In genomic region chr5:131104169-131104775, GRCh38 we compare ENCODE assay signal across 21 cellular contexts.
DNase-seq lines count a peak whose midpoint lies in the region; ATAC-seq lines count a peak whose summit lies in the region.
"Had no signal": no experiment of that assay in that cellular context is flagged by ENCODE, and none has a peak within 500 bp of the region (broad histone marks: within the 10 kb centered on the region; RNA-seq: fewer than 3 reads in every experiment).

No MANE protein-coding gene starts in this region.

- peaks cover 17% of the 10 kb centered on the region for H3K4me1 Mint-ChIP-seq in activated naive CD4-positive, alpha-beta T cell treated with anti-CD3 and anti-CD28 coated beads, Interleukin-2, amount 50 U/mL, for 24 hours
- peaks cover 13% of the 10 kb centered on the region for H3K4me1 Mint-ChIP-seq in activated naive CD4-positive, alpha-beta T cell treated with anti-CD3 and anti-CD28 coated beads for 36 hours (ENCODE audit: low read depth)
- H3K4me1 Mint-ChIP-seq in activated naive CD8-positive, alpha-beta T cell treated with anti-CD3 and anti-CD28 coated beads, Interleukin-2, amount 50 U/mL, for 24 hours, result peaks cover 9% of the 10 kb centered on the region
- H3K4me1 Mint-ChIP-seq in stimulated activated effector memory CD8-positive, alpha-beta T cell treated with anti-CD3 and anti-CD28 coated beads, Interleukin-12 subunit alpha, Interleukin-12 subunit beta, amount 100 ng/mL, for 72 hours, result peaks cover 7% of the 10 kb centered on the region

- DNase-seq in activated naive CD4-positive, alpha-beta T cell treated with anti-CD3 and anti-CD28 coated beads for 36 hours, result no peak
- DNase-seq in NOMO-1 treated with dmso at 0.1 percent for 144 hours (lab: John Stamatoyannopoulos, UW; ENCODE audit: unreplicated experiment) (peak; percentile 86), RKO (ENCODE audit: low spot score) (no peak), GM03348 (ENCODE audit: low spot score) (no peak), germinal center (ENCODE audit: low spot score) (no peak)
- no peak for DNase-seq in activated naive CD8-positive, alpha-beta T cell treated with anti-CD3 and anti-CD28 coated beads, Interleukin-2, amount 50 U/mL, for 24 hours
- DNase-seq in stimulated activated effector memory CD8-positive, alpha-beta T cell treated with anti-CD3 and anti-CD28 coated beads, Interleukin-12 subunit alpha, Interleukin-12 subunit beta, amount 100 ng/mL, for 72 hours (ENCODE audit: low spot score in 2 of 2), result no peak
- DNase-seq: activated CD4-positive, alpha-beta T cell treated with anti-CD3 and anti-CD28 coated beads, Interleukin-2, amount 50 U/mL, for 48 hours; activated T-cell treated with anti-CD3 and anti-CD28 coated beads, Interleukin-2, amount 50 U/mL, for 1 hour; DMS 273 treated with DMSO at 0.1 percent for 48 hours; erythroblast; H7; Karpas-422; mucosa of descending colon; NCI-H1436; NCI-H2171; NCI-H69; T-helper 1 cell; uterus had no signal

- H3K27ac Mint-ChIP-seq in activated naive CD4-positive, alpha-beta T cell treated with anti-CD3 and anti-CD28 coated beads, Interleukin-2, amount 50 U/mL, for 24 hours, result peak overlapping the region; percentile 26
- no peak overlapping the region for H3K27ac Mint-ChIP-seq in activated naive CD4-positive, alpha-beta T cell treated with anti-CD3 and anti-CD28 coated beads for 36 hours
- peak overlapping the region; percentile 4 for H3K27ac Mint-ChIP-seq in activated naive CD8-positive, alpha-beta T cell treated with anti-CD3 and anti-CD28 coated beads, Interleukin-2, amount 50 U/mL, for 24 hours
- no peak overlapping the region for H3K27ac Mint-ChIP-seq in stimulated activated effector memory CD8-positive, alpha-beta T cell treated with anti-CD3 and anti-CD28 coated beads, Interleukin-12 subunit alpha, Interleukin-12 subunit beta, amount 100 ng/mL, for 72 hours

- H3K27me3 Mint-ChIP-seq in activated naive CD4-positive, alpha-beta T cell treated with anti-CD3 and anti-CD28 coated beads, Interleukin-2, amount 50 U/mL, for 24 hours, result no peaks in the 10 kb centered on the region
- no peaks in the 10 kb centered on the region for H3K27me3 Mint-ChIP-seq in activated naive CD4-positive, alpha-beta T cell treated with anti-CD3 and anti-CD28 coated beads for 36 hours (ENCODE audit: low read depth)
- no peaks in the 10 kb centered on the region for H3K27me3 Mint-ChIP-seq in activated naive CD8-positive, alpha-beta T cell treated with anti-CD3 and anti-CD28 coated beads, Interleukin-2, amount 50 U/mL, for 24 hours

- no peak for ATAC-seq in activated naive CD8-positive, alpha-beta T cell treated with anti-CD3 and anti-CD28 coated beads, Interleukin-2, amount 50 U/mL, for 24 hours
- ATAC-seq in stimulated activated effector memory CD8-positive, alpha-beta T cell treated with anti-CD3 and anti-CD28 coated beads, Interleukin-12 subunit alpha, Interleukin-12 subunit beta, amount 100 ng/mL, for 72 hours, result peak; percentile 43
- ATAC-seq: left lobe of liver, mucosa of descending colon had no signal

- intact Hi-C loops in activated naive CD4-positive, alpha-beta T cell treated with anti-CD3 and anti-CD28 coated beads for 36 hours (cut with micrococcal nuclease), result loop anchor here (1.0 kb wide), 2 partner anchors 27 to 35 kb away; no protein-coding TSS in a partner anchor

- CTCF ChIA-PET in activated naive CD4-positive, alpha-beta T cell treated with anti-CD3 and anti-CD28 coated beads for 36 hours (lab: Charles Lee), result no interaction called here

- no peak overlapping the region for H3K4me3 Mint-ChIP-seq in activated naive CD4-positive, alpha-beta T cell treated with anti-CD3 and anti-CD28 coated beads, Interleukin-2, amount 50 U/mL, for 24 hours
- no peak overlapping the region for H3K4me3 Mint-ChIP-seq in activated naive CD4-positive, alpha-beta T cell treated with anti-CD3 and anti-CD28 coated beads for 36 hours
- no peak overlapping the region for H3K4me3 Mint-ChIP-seq in activated naive CD8-positive, alpha-beta T cell treated with anti-CD3 and anti-CD28 coated beads, Interleukin-2, amount 50 U/mL, for 24 hours
- no peak overlapping the region for H3K4me3 Mint-ChIP-seq in stimulated activated effector memory CD8-positive, alpha-beta T cell treated with anti-CD3 and anti-CD28 coated beads, Interleukin-12 subunit alpha, Interleukin-12 subunit beta, amount 100 ng/mL, for 72 hours

- H3K36me3 Mint-ChIP-seq in activated naive CD4-positive, alpha-beta T cell treated with anti-CD3 and anti-CD28 coated beads, Interleukin-2, amount 50 U/mL, for 24 hours, result no peaks in the 10 kb centered on the region
- H3K36me3 Mint-ChIP-seq in activated naive CD4-positive, alpha-beta T cell treated with anti-CD3 and anti-CD28 coated beads for 36 hours (ENCODE audit: low read depth), result no peaks in the 10 kb centered on the region
- H3K36me3 Mint-ChIP-seq in activated naive CD8-positive, alpha-beta T cell treated with anti-CD3 and anti-CD28 coated beads, Interleukin-2, amount 50 U/mL, for 24 hours (ENCODE audit: low read depth), result no peaks in the 10 kb centered on the region
- H3K36me3 Mint-ChIP-seq in stimulated activated effector memory CD8-positive, alpha-beta T cell treated with anti-CD3 and anti-CD28 coated beads, Interleukin-12 subunit alpha, Interleukin-12 subunit beta, amount 100 ng/mL, for 72 hours, result no peaks in the 10 kb centered on the region

- no peaks in the 10 kb centered on the region for H3K9me3 Mint-ChIP-seq in activated naive CD4-positive, alpha-beta T cell treated with anti-CD3 and anti-CD28 coated beads, Interleukin-2, amount 50 U/mL, for 24 hours
- no peaks in the 10 kb centered on the region for H3K9me3 Mint-ChIP-seq in activated naive CD4-positive, alpha-beta T cell treated with anti-CD3 and anti-CD28 coated beads for 36 hours
- H3K9me3 Mint-ChIP-seq in activated naive CD8-positive, alpha-beta T cell treated with anti-CD3 and anti-CD28 coated beads, Interleukin-2, amount 50 U/mL, for 24 hours, result no peaks in the 10 kb centered on the region
- H3K9me3 Mint-ChIP-seq in stimulated activated effector memory CD8-positive, alpha-beta T cell treated with anti-CD3 and anti-CD28 coated beads, Interleukin-12 subunit alpha, Interleukin-12 subunit beta, amount 100 ng/mL, for 72 hours, result no peaks in the 10 kb centered on the region

Comparison
In these comparisons a context has a peak if more than half of its experiments do, and no peak if none do; other contexts are left out.
1. H3K27ac Mint-ChIP-seq: peak in activated naive CD4-positive, alpha-beta T cell treated with anti-CD3 and anti-CD28 coated beads, Interleukin-2, amount 50 U/mL, for 24 hours (single experiment) and activated naive CD8-positive, alpha-beta T cell treated with anti-CD3 and anti-CD28 coated beads, Interleukin-2, amount 50 U/mL, for 24 hours (single experiment); none in activated naive CD4-positive, alpha-beta T cell treated with anti-CD3 and anti-CD28 coated beads for 36 hours (single experiment) and stimulated activated effector memory CD8-positive, alpha-beta T cell treated with anti-CD3 and anti-CD28 coated beads, Interleukin-12 subunit alpha, Interleukin-12 subunit beta, amount 100 ng/mL, for 72 hours (single experiment).